ENCODE assay signal across 15 cellular contexts in the genomic region with DNA sequence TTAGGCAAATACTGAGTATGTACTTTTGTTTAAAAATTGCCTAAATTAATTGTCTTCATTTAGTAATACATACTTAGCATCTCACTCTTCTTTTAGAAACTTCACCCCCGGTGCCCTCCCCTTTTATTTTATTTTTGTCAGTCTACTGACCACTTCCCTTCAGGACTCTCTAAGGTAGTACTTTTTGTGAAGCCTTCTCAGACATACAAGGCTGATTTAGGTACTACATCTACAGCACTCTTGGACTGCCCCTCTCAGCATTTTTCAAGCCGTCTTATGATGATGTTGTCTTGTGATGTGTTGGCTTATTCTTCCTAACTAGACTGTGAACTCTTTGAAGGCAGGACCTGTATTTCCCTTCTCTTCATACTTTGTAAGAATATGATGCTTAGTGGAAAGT. TPM values are rescaled to one million over a fixed set of nuclear protein-coding genes. Genes with fewer than 3 reads are reported as not detected.
A peak's percentile ranks its signal among the peaks of the same experiment; 100 is the strongest.
DNase-seq lines count a peak whose midpoint lies in the region; ATAC-seq and TF ChIP-seq lines count a peak whose summit lies in the region.
"Had no signal": no experiment of that assay in that cellular context is flagged by ENCODE, and none has a peak within 500 bp of the region (broad histone marks: within the 10 kb centered on the region; RNA-seq: fewer than 3 reads in every experiment).

No MANE protein-coding gene starts in this region.

- DNase-seq in immature natural killer cell (peak in 2 of 3 donors; percentile 11 to 23), breast epithelium (ENCODE audit: low spot score in 2 of 2) (no peak), glomerular visceral epithelial cell (ENCODE audit: extremely low spot score) (no peak)
- no peak for DNase-seq in activated CD4-positive, CD25-positive, alpha-beta regulatory T cell treated with anti-CD3 and anti-CD28 coated beads, Interleukin-2, amount 50 U/mL, for 72 hours
- DNase-seq: activated naive CD4-positive, alpha-beta T cell; CD4-positive, CD25-positive, alpha-beta regulatory T cell; left ventricle myocardium inferior; naive thymus-derived CD8-positive, alpha-beta T cell; Peyer's patch; T-helper 2 cell had no signal

- ATAC-seq in GM18907 (IDR thresholded peaks at IDR 0.05; ENCODE audit: unreplicated experiment) = peak; percentile 82
- ATAC-seq in GM21515 (IDR thresholded peaks at IDR 0.05; ENCODE audit: unreplicated experiment) = peak; percentile 72
- ATAC-seq in HG03066 (IDR thresholded peaks at IDR 0.05; ENCODE audit: low read depth, unreplicated experiment) = peak; percentile 84
- ATAC-seq: naive thymus-derived CD8-positive, alpha-beta T cell had no signal

- H3K4me1 ChIP-seq in breast epithelium = no peaks in the 10 kb centered on the region
- H3K4me1 ChIP-seq: left ventricle myocardium inferior, Peyer's patch, suprapubic skin had no signal

- H3K27ac ChIP-seq in breast epithelium = no peak overlapping the region
- H3K27ac ChIP-seq: HL-60, left ventricle myocardium inferior, Peyer's patch, suprapubic skin had no signal

- H3K27me3 ChIP-seq in breast epithelium = no peaks in the 10 kb centered on the region
- H3K27me3 ChIP-seq: Peyer's patch, suprapubic skin had no signal

- H3K36me3 ChIP-seq in breast epithelium = no peaks in the 10 kb centered on the region
- H3K36me3 ChIP-seq: Peyer's patch had no signal

- no peak overlapping the region for H3K4me3 ChIP-seq in breast epithelium
- H3K4me3 ChIP-seq: left ventricle myocardium inferior, Peyer's patch, suprapubic skin had no signal

- peaks cover 33 to 50% of the 10 kb centered on the region in 2 donors for H3K4me1 Mint-ChIP-seq in immature natural killer cell

- H3K9me3 ChIP-seq in breast epithelium = no peaks in the 10 kb centered on the region
- H3K9me3 ChIP-seq: left ventricle myocardium inferior, Peyer's patch, suprapubic skin had no signal

- TF ChIP-seq POLR2A in breast epithelium (IDR thresholded peaks at IDR 0.05) = no peak

- intact Hi-C loops in breast epithelium (cut with DNase I; ENCODE audit: low total_unique reads) = no loop called here

- no peak for TF ChIP-seq CTCF in breast epithelium (IDR thresholded peaks at IDR 0.05)

- H3K9me3 Mint-ChIP-seq in immature natural killer cell = no peaks in the 10 kb centered on the region
- H3K9me3 Mint-ChIP-seq: CD4-positive, CD25-positive, alpha-beta regulatory T cell; naive thymus-derived CD8-positive, alpha-beta T cell had no signal

- peak overlapping the region; percentile 39 to 83 (median 76) for H3K27ac Mint-ChIP-seq in immature natural killer cell

- no peaks in the 10 kb centered on the region for H3K27me3 Mint-ChIP-seq in immature natural killer cell (ENCODE audit: low read depth in 3 of 3)
- H3K27me3 Mint-ChIP-seq: CD4-positive, CD25-positive, alpha-beta regulatory T cell; naive thymus-derived CD8-positive, alpha-beta T cell had no signal

- H3K4me3 Mint-ChIP-seq in immature natural killer cell = peak overlapping the region in 4 of 5 donors; percentile 4 to 35 (median 26)
- H3K4me3 Mint-ChIP-seq: CD4-positive, CD25-positive, alpha-beta regulatory T cell; naive thymus-derived CD8-positive, alpha-beta T cell had no signal

- peaks cover 0 to 7% (median 0%) of the 10 kb centered on the region in 3 donors for H3K36me3 Mint-ChIP-seq in immature natural killer cell

RNA-seq across cellular contexts. Expression of gene RPS6KC1, which starts 24.7 kb away (rescaled TPM):
- 10 to 100 TPM in 1 of 3 donors, 1 to 10 TPM in 2; 2.9 to 10.7 (median 5.2) TPM for polyA plus RNA-seq in immature natural killer cell
- total RNA-seq in breast epithelium = 10 to 100 TPM; 26.2 to 32.1 (median 28.2) TPM

Comparison
In these comparisons a context has a peak if more than half of its experiments do, and no peak if none do; other contexts are left out.
1. DNase-seq: peak in immature natural killer cell (2 of 3); none in breast epithelium (0 of 2), activated CD4-positive, CD25-positive, alpha-beta regulatory T cell treated with anti-CD3 and anti-CD28 coated beads, Interleukin-2, amount 50 U/mL, for 72 hours (single experiment) and glomerular visceral epithelial cell (single experiment).
2. Peak in every context shown above with its lines, with median percentiles within 50 percentile points of each other: ATAC-seq.